8 cellular contexts compared by ENCODE assay signal in the genomic region with DNA sequence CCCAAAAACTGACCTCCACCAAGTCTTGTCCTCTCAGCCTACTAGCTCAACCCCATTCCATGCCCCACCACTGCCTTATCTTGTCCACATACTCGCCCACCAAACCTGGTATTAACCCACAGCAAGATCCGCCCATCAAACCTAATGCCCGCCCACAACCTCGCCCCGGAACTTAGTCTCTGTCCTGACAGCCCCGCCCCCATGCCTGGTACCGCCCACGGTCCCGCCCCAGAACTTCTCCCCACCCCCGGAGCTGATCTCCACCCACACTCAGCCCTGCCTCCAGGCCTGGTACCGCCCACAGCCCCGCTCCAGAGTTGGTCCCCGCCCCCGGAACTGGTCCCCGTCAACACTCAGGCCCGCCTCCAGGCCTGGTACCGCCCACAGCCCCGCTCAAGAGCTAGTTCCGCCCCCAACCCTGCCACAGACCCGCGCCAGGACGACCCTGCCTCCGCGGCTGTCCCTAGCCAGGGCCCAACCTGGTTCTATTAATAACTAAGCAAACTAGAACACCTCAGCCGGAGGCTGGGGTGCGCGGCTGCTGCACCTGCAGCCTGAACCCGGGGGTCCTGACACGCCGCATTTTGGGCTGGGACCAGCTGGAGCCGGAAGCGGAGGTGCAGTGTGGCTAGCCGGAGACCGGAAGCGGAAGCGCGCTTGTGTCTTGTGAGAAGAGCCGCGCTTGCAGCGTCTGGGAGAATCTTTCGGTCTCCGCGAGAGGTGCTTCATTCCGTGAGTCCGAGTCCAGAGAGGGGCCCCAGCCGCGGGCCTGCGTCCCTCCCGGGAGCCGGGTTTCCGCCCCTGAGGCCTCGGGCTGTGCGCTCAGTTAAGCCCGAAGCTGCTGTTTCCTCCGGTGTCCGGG. TPM values are rescaled to one million over a fixed set of nuclear protein-coding genes. Genes with fewer than 3 reads are reported as not detected.
DNase-seq lines count a peak whose midpoint lies in the region; ATAC-seq and TF ChIP-seq lines count a peak whose summit lies in the region.

A gene (plus strand): TSS at position 662 of the 862 bp plus-strand sequence. CDS start 5,372 bp downstream, outside the sequence.

- no peaks in the 10 kb centered on the region for H3K27me3 ChIP-seq in GM06990 (replicated peaks; ENCODE audit: control insufficient read depth, insufficient read depth, low read length)
- no peaks in the 10 kb centered on the region for H3K27me3 ChIP-seq in suprapubic skin

- H3K36me3 ChIP-seq in GM06990 (ENCODE audit: control insufficient read depth, insufficient read depth, low read length) (peaks cover 10% of the 10 kb centered on the region), SK-N-MC (ENCODE audit: insufficient read depth, low read length) (peaks cover 33% of the 10 kb centered on the region), suprapubic skin (peaks cover 30% of the 10 kb centered on the region)

- TF ChIP-seq CTCF in GM06990 (IDR thresholded peaks at IDR 0.05; ENCODE audit: insufficient read depth, low read length, poor library complexity, severe bottlenecking) = no peak
- TF ChIP-seq CTCF in suprapubic skin (IDR thresholded peaks at IDR 0.05) = no peak

- TF ChIP-seq EP300 in suprapubic skin (IDR thresholded peaks at IDR 0.05) = no peak

- DNase-seq in GM06990 (ENCODE audit: extremely low read depth, insufficient read length) (peak; percentile 97), NCI-H1048 (lab: John Stamatoyannopoulos, UW) (peak; percentile 91), SK-N-MC (ENCODE audit: low read depth, low spot score) (peak; percentile 84), globus pallidus (ENCODE audit: low spot score) (peak; percentile 98), nucleus accumbens (lab: John Stamatoyannopoulos, UW) (peak; percentile 41 to 99 (median 96)), suprapubic skin (ENCODE audit: low spot score in 2 of 2) (peak; percentile 99 to 100)
- DNase-seq in activated naive CD4-positive, alpha-beta T cell treated with anti-CD3 and anti-CD28 coated beads, Interleukin-2, amount 50 U/mL, for 16 hours = peak; percentile 99

- peak within 1 kb of the TSS; percentile 84 for H3K27ac ChIP-seq in SK-N-MC
- peak within 1 kb of the TSS; percentile 87 for H3K27ac ChIP-seq in suprapubic skin

- peaks cover 9% of the 10 kb centered on the region for H3K4me1 ChIP-seq in suprapubic skin

- no peaks in the 10 kb centered on the region; the same call in 1 of the 2 replicates for H3K9me3 ChIP-seq in SK-N-MC (ENCODE audit: low read depth, low read length)
- H3K9me3 ChIP-seq in suprapubic skin = no peaks in the 10 kb centered on the region

- TF ChIP-seq POLR2A in suprapubic skin (IDR thresholded peaks at IDR 0.05) = peak in 1 of 2 donors; percentile 50

- ATAC-seq in HG02571 (IDR thresholded peaks at IDR 0.05; ENCODE audit: unreplicated experiment) = peak; percentile 96

- WGBS in suprapubic skin = 3% methylated on average over 29 of the region's 56 CpGs

- H3K9ac ChIP-seq in SK-N-MC (ENCODE audit: insufficient read length) = peak within 1 kb of the TSS; percentile 85

- H3K4me3 ChIP-seq in GM06990 (replicated peaks; ENCODE audit: low read depth, low read length) (peak within 1 kb of the TSS; percentile 88), SK-N-MC (peak within 1 kb of the TSS; percentile 100), suprapubic skin (peak within 1 kb of the TSS; percentile 94)

RNA-seq across cellular contexts. Expression of the gene that starts here (rescaled TPM):
- total RNA-seq in suprapubic skin = 1 to 10 TPM; 6.7 to 9.9 (median 7.7) TPM

Comparison
In these comparisons a context has a peak if more than half of its experiments do, and no peak if none do; other contexts are left out.
1. Peak in every context shown above with its lines: DNase-seq, ATAC-seq, H3K4me3 ChIP-seq and H3K27ac ChIP-seq.